10 cellular contexts compared by ENCODE assay signal in the genomic region with DNA sequence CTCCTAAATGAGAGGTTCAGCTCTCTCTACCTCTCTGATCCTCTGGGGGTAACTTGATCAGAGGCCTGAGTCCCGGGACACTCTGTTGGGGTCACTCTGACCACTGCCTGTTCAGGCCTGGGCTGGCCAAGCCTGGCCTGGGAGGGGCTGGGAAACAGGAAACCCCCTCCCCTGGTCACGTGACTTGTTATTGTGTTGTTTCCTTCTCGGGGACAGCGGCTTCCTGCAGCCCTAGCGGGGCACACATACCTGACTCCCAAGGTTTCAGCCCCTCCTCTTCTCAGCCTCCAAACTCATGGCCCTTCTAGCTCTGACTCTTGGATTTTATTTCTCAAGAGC. TPM values are rescaled to one million over a fixed set of nuclear protein-coding genes. Genes with fewer than 3 reads are reported as not detected.
DNase-seq lines count a peak whose midpoint lies in the region; ATAC-seq, FAIRE-seq and TF ChIP-seq lines count a peak whose summit lies in the region.
"Had no signal": no experiment of that assay in that cellular context is flagged by ENCODE, and none has a peak within 500 bp of the region (broad histone marks: within the 10 kb centered on the region; RNA-seq: fewer than 3 reads in every experiment).

Gene USHBP1 (minus strand): TSS at position 105 of the 339 bp plus-strand sequence. CDS start 446 bp downstream, outside the sequence.

- peak; percentile 35 for FAIRE-seq in GM12891 (lab: Jason Lieb, UNC)

- TF ChIP-seq CTCF in right atrium auricular region (IDR thresholded peaks at IDR 0.05): no peak
- no peak for TF ChIP-seq CTCF in psoas muscle (IDR thresholded peaks at IDR 0.05)
- TF ChIP-seq CTCF in GM20000 (IDR thresholded peaks at IDR 0.05; ENCODE audit: extremely low read depth, missing control alignments): no peak

- H3K36me3 ChIP-seq in right atrium auricular region (peaks cover 2% of the 10 kb centered on the region), psoas muscle (ENCODE audit: insufficient read depth in 1 of 2, low read depth in 1 of 2) (peaks cover 0 to 9% of the 10 kb centered on the region in 2 donors)

- DNase-seq in GM12891 (ENCODE audit: insufficient read length, low spot score) (no peak), T-cell (no peak), right atrium auricular region (ENCODE audit: low spot score) (no peak), psoas muscle (peak; percentile 30 to 60), SKM-1 (lab: John Stamatoyannopoulos, UW; ENCODE audit: unreplicated experiment) (no peak), GM20000 (ENCODE audit: low spot score) (no peak)
- DNase-seq: NCI-H2081 had no signal

- 25 to 30% (median 30%) methylated on average over 5 of the region's 5 CpGs for WGBS in psoas muscle, 3 donors

- H3K36me3 Mint-ChIP-seq in T-cell: no peaks in the 10 kb centered on the region

- CTCF ChIA-PET in T-cell (lab: Charles Lee): no interaction called here

- ATAC-seq in T-cell (replicated peaks in 1 of 4) (no peak), psoas muscle (no peak), HG03439 (IDR thresholded peaks at IDR 0.05; ENCODE audit: unreplicated experiment) (no peak)
- no peak for ATAC-seq in activated CD4-positive, CD25-positive, alpha-beta regulatory T cell treated with anti-CD3 and anti-CD28 coated beads, Interleukin-2, amount 50 U/mL, for 24 hours

- intact Hi-C loops in psoas muscle (cut with DNase I): no loop called here

- no peak for TF ChIP-seq POLR2A in GM12891 (IDR thresholded peaks at IDR 0.05; ENCODE audit: low read depth, low read length)

- peaks cover 29 to 33% (median 30%) of the 10 kb centered on the region in 3 donors for H3K4me1 Mint-ChIP-seq in T-cell

- H3K9me3 Mint-ChIP-seq in T-cell: no peaks in the 10 kb centered on the region

- peak within 1 kb of the TSS; percentile 79 to 90 for H3K27ac Mint-ChIP-seq in T-cell

- H3K4me3 ChIP-seq in right atrium auricular region (peak within 1 kb of the TSS; percentile 36 to 49), psoas muscle (peak within 1 kb of the TSS; percentile 52)

- H3K9me3 ChIP-seq in right atrium auricular region: peaks cover 0 to under 1% of the 10 kb centered on the region in 2 donors
- H3K9me3 ChIP-seq in psoas muscle: no peaks in the 10 kb centered on the region

- H3K27ac ChIP-seq in right atrium auricular region: peak within 1 kb of the TSS; percentile 64 to 72
- H3K27ac ChIP-seq in psoas muscle: peak within 1 kb of the TSS; percentile 32

- H3K4me3 Mint-ChIP-seq in T-cell: no peak within 1 kb of the TSS

- no peaks in the 10 kb centered on the region for H3K27me3 Mint-ChIP-seq in T-cell

- POLR2A ChIA-PET in T-cell (lab: Charles Lee): no interaction called here

- peaks cover 0 to 7% of the 10 kb centered on the region in 2 donors for H3K4me1 ChIP-seq in right atrium auricular region
- H3K4me1 ChIP-seq in psoas muscle: peaks cover 7% of the 10 kb centered on the region

- no peaks in the 10 kb centered on the region for H3K27me3 ChIP-seq in right atrium auricular region
- no peaks in the 10 kb centered on the region for H3K27me3 ChIP-seq in psoas muscle (ENCODE audit: insufficient read depth in 3 of 3, low read length in 2 of 3)

TF ChIP-seq in GM12891, 5 proteins besides CTCF, POLR2A, EP300 and RAD21:
- TF ChIP-seq POU2F2 (IDR thresholded peaks at IDR 0.05; ENCODE audit: low read depth, low read length): no peak
- no peak for TF ChIP-seq TAF1 (IDR thresholded peaks at IDR 0.05; ENCODE audit: low read depth, low read length)
- no peak for TF ChIP-seq POLR2AphosphoS5 (IDR thresholded peaks at IDR 0.05; ENCODE audit: low read depth, low read length)
- no peak for TF ChIP-seq SPI1 (IDR thresholded peaks at IDR 0.05; ENCODE audit: low read depth, low read length)
- TF ChIP-seq PAX5 (IDR thresholded peaks at IDR 0.05; ENCODE audit: insufficient read depth, low read length, severe bottlenecking): no peak

RNA-seq across cellular contexts. Expression of gene USHBP1, which starts in this region (rescaled TPM):
- 0.17 TPM for polyA plus RNA-seq in GM12891 (2012; ENCODE audit: low read depth, missing spikeins)
- total RNA-seq in T-cell: under 1 TPM in 4 of 5 donors, not detected in 1; 0.10 to 0.61 (median 0.38) TPM
- total RNA-seq in right atrium auricular region: 1 to 10 TPM; 4.3 to 6.6 TPM
- total RNA-seq in psoas muscle: 1 to 10 TPM; 2.6 to 8.6 (median 3.3) TPM
- polyA plus RNA-seq in psoas muscle: 1 to 10 TPM; 3.7 to 5.0 (median 4.0) TPM
- total RNA-seq: HT1080 had no signal

Comparison
In these comparisons a context has a peak if more than half of its experiments do, and no peak if none do; other contexts are left out.
1. DNase-seq: peak in psoas muscle (2 of 2); none in GM12891 (single experiment), T-cell (0 of 34), right atrium auricular region (single experiment), SKM-1 (single experiment) and GM20000 (single experiment).